Comparison of ENCODE assay signal across 1 cellular context in genomic region chr12:133080051-133080618, GRCh38.
TF ChIP-seq lines count a peak whose summit lies in the region.

No MANE protein-coding gene starts in this region.

TF ChIP-seq in GM12878, 131 proteins besides CTCF, POLR2A, EP300 and RAD21 (continued from another document and continues in another):
- no peak for TF ChIP-seq PRDM15 (CRISPR knock-in tag; IDR thresholded peaks at IDR 0.05)
- TF ChIP-seq IKZF2 (IDR thresholded peaks at IDR 0.05), result no peak
- no peak for TF ChIP-seq TCF12 (IDR thresholded peaks at IDR 0.05; ENCODE audit: low read depth, low read length)
- TF ChIP-seq SMAD5 (IDR thresholded peaks at IDR 0.05; ENCODE audit: low read depth), result peak; percentile 16; the same call in 1 of the 2 replicates
- TF ChIP-seq HDAC6 (IDR thresholded peaks at IDR 0.05; ENCODE audit: unreplicated experiment), result no peak
- no peak for TF ChIP-seq STAT3 (IDR thresholded peaks at IDR 0.05; ENCODE audit: low read depth, low read length)
- no peak for TF ChIP-seq FOXM1 (IDR thresholded peaks at IDR 0.05; ENCODE audit: low read depth, low read length)
- TF ChIP-seq IRF5 (IDR thresholded peaks at IDR 0.05; ENCODE audit: borderline replicate concordance), result no peak
- peak; percentile 64 for TF ChIP-seq ZBTB11 (CRISPR knock-in tag; IDR thresholded peaks at IDR 0.05)
- peak; percentile 12; the same call in 1 of the 2 replicates for TF ChIP-seq MLLT1 (IDR thresholded peaks at IDR 0.05)
- TF ChIP-seq CEBPZ (IDR thresholded peaks at IDR 0.05; ENCODE audit: low read depth, low read length), result no peak
- TF ChIP-seq ZNF687 (IDR thresholded peaks at IDR 0.05), result no peak
- TF ChIP-seq SMC3 (IDR thresholded peaks at IDR 0.05; ENCODE audit: borderline replicate concordance, low read length), result no peak
- TF ChIP-seq MTA3 (IDR thresholded peaks at IDR 0.05; ENCODE audit: borderline replicate concordance, low read length), result no peak
- TF ChIP-seq SP1 (IDR thresholded peaks at IDR 0.05; ENCODE audit: low read depth, low read length), result peak; percentile 90
- TF ChIP-seq SUPT20H (IDR thresholded peaks at IDR 0.05; ENCODE audit: borderline replicate concordance, control insufficient read depth, low read depth, low read length), result no peak
- no peak for TF ChIP-seq KDM1A (IDR thresholded peaks at IDR 0.05; ENCODE audit: borderline replicate concordance)
- no peak for TF ChIP-seq MTA2 (IDR thresholded peaks at IDR 0.05; ENCODE audit: low read depth)
- peak; percentile 75 for TF ChIP-seq NR2C1 (IDR thresholded peaks at IDR 0.05)
- no peak for TF ChIP-seq USF1 (IDR thresholded peaks at IDR 0.05; ENCODE audit: borderline replicate concordance, extremely low read length, insufficient read depth, low read depth, low read length)
- no peak for TF ChIP-seq BACH1 (IDR thresholded peaks at IDR 0.05; ENCODE audit: borderline replicate concordance)
- TF ChIP-seq ETV6 (conservative IDR thresholded peaks at IDR 0.05 in 1 of 2, IDR thresholded peaks at IDR 0.05 in 1 of 2; ENCODE audit: borderline replicate concordance in 1 of 2, low read depth in 1 of 2), result no peak
- TF ChIP-seq ATF7 (IDR thresholded peaks at IDR 0.05; ENCODE audit: low read depth), result peak; percentile 13; the same call in 1 of the 2 replicates
- peak; percentile 62; the same call in 1 of the 2 replicates for TF ChIP-seq MAX (IDR thresholded peaks at IDR 0.05; ENCODE audit: low read depth, low read length)
- no peak for TF ChIP-seq USF2 (IDR thresholded peaks at IDR 0.05; ENCODE audit: borderline replicate concordance, low read depth, low read length)
- TF ChIP-seq NR2C2 (IDR thresholded peaks at IDR 0.05; ENCODE audit: borderline replicate concordance, control insufficient read depth, insufficient read length, low read depth), result no peak
- no peak for TF ChIP-seq YBX1 (IDR thresholded peaks at IDR 0.05)
- no peak for TF ChIP-seq RCOR1 (conservative IDR thresholded peaks at IDR 0.05; ENCODE audit: low read depth, low read length)
- peak; percentile 89 for TF ChIP-seq GABPA (IDR thresholded peaks at IDR 0.05; ENCODE audit: low read depth)
- TF ChIP-seq ZNF207 (IDR thresholded peaks at IDR 0.05; ENCODE audit: borderline replicate concordance), result peak; percentile 28; the same call in 1 of the 2 replicates
- 0 out of 3 replicates have a peak, but pooled peaks of 1 of the 2 experiments have one; percentile 6 for TF ChIP-seq EGR1 (IDR thresholded peaks at IDR 0.05; ENCODE audit: borderline replicate concordance in 1 of 2, low read depth in 2 of 2, low read length in 2 of 2)
- no peak for TF ChIP-seq KLF5 (IDR thresholded peaks at IDR 0.05; ENCODE audit: partially characterized antibody)
- TF ChIP-seq HCFC1 (IDR thresholded peaks at IDR 0.05; ENCODE audit: low read length), result peak; percentile 96
- no peak for TF ChIP-seq TBL1XR1 (IDR thresholded peaks at IDR 0.05; ENCODE audit: low read depth, low read length)
- no peak for TF ChIP-seq ZNF217 (IDR thresholded peaks at IDR 0.05)
- TF ChIP-seq BMI1 (IDR thresholded peaks at IDR 0.05; ENCODE audit: borderline replicate concordance), result no peak
- TF ChIP-seq BHLHE40 (IDR thresholded peaks at IDR 0.05; ENCODE audit: borderline replicate concordance in 1 of 2, low read depth in 2 of 2, low read length in 1 of 2), result peak; percentile 45 to 47; a peak in 2 of 4 replicates
- no peak for TF ChIP-seq POU2F2 (IDR thresholded peaks at IDR 0.05; ENCODE audit: borderline replicate concordance, low read depth, low read length)
- TF ChIP-seq ZNF24 (IDR thresholded peaks at IDR 0.05), result no peak
- no peak for TF ChIP-seq ZBED1 (IDR thresholded peaks at IDR 0.05; ENCODE audit: borderline replicate concordance)
- TF ChIP-seq RAD51 (IDR thresholded peaks at IDR 0.05), result 0 out of 2 replicates have a peak, but pooled peaks have one; percentile 35
- TF ChIP-seq SMAD1 (IDR thresholded peaks at IDR 0.05; ENCODE audit: low read depth, partially characterized antibody), result no peak
- TF ChIP-seq NFIC (IDR thresholded peaks at IDR 0.05; ENCODE audit: low read depth, low read length), result no peak
- peak; percentile 72 for TF ChIP-seq YY1 (IDR thresholded peaks at IDR 0.05; ENCODE audit: low read depth, low read length)
